Comparison of ENCODE assay signal across 21 cellular contexts in the genomic region with DNA sequence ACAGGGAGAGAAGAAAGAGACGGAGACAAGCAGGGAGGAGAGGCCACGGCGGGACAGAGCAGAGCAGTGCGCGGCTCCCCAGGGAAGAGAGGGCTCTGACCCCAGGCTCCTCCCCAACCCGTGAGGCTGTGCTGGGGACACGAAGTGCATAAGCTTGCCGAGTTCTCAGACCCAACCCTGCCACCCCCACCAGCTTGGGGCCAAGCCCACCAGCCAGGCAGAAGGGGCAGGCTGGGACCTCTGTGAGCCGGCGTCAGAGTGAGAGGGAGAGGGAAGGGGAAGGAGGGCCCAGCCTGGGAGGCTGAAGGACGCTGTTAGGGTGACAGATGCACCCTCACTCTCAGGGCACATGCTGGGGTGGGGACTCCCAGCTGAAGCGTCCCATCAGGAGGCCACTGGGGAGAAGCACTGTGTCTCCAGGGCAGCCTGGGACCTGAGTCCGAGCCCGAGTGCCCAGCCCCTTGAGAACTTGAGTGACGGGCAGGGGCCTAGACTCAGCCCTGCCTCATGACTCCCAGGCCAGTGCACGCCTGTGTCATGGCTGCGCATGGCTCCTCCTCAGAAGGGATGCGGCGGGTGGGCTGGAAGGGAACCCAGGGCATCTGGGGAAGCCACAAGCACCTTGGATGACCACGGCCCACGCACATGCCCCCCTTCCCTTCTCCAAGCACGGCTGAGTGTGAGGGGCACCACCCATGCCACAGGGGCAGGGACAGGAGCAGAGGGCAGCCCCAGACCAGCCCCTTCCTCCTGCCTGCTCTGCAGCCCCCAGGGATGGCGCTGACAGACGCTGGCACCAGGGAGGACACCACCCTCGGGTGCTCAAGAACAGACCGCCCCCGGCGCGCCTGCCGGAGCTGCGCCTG. TPM values are rescaled to one million over a fixed set of nuclear protein-coding genes. Genes with fewer than 3 reads are reported as not detected.
DNase-seq lines count a peak whose midpoint lies in the region; ATAC-seq and TF ChIP-seq lines count a peak whose summit lies in the region.
"Had no signal": no experiment of that assay in that cellular context is flagged by ENCODE, and none has a peak within 500 bp of the region (broad histone marks: within the 10 kb centered on the region; RNA-seq: fewer than 3 reads in every experiment).

No MANE protein-coding gene starts in this region.

- CTCF ChIA-PET in activated CD8-positive, alpha-beta memory T cell treated with anti-CD3 and anti-CD28 coated beads, Interleukin-2, amount 10 ng/mL, durations not matched to agents 7 days and 5 days (lab: Charles Lee) = no interaction called here
- CTCF ChIA-PET in CD4-positive, alpha-beta T cell (lab: Charles Lee) = no interaction called here

- intact Hi-C loops in CD4-positive, alpha-beta T cell (cut with DNase I, micrococcal nuclease) = loop anchor here (10.0 kb wide), 2 partner anchors 56 to 156 kb away; no protein-coding TSS in a partner anchor

- TF ChIP-seq CTCF in 22Rv1 (IDR thresholded peaks at IDR 0.05) (no peak), glutamatergic neuron (IDR thresholded peaks at IDR 0.05; ENCODE audit: partially characterized antibody, unreplicated experiment) (no peak), osteocyte (IDR thresholded peaks at IDR 0.05) (no peak)
- no peak for TF ChIP-seq CTCF in CD4-positive, alpha-beta T cell (IDR thresholded peaks at IDR 0.05)

- H3K4me3 Mint-ChIP-seq in activated CD8-positive, alpha-beta memory T cell treated with anti-CD3 and anti-CD28 coated beads, Interleukin-2, amount 10 ng/mL, durations not matched to agents 7 days and 5 days = no peak overlapping the region
- H3K4me3 Mint-ChIP-seq in glutamatergic neuron (ENCODE audit: unreplicated experiment) (no peak overlapping the region), osteocyte (ENCODE audit: unreplicated experiment) (no peak overlapping the region)
- no peak overlapping the region for H3K4me3 Mint-ChIP-seq in CD4-positive, alpha-beta T cell
- H3K4me3 Mint-ChIP-seq: CD4-positive, CD25-positive, alpha-beta regulatory T cell had no signal

- H3K36me3 Mint-ChIP-seq in activated CD8-positive, alpha-beta memory T cell treated with anti-CD3 and anti-CD28 coated beads, Interleukin-2, amount 10 ng/mL, durations not matched to agents 7 days and 5 days = no peaks in the 10 kb centered on the region
- H3K36me3 Mint-ChIP-seq in glutamatergic neuron (ENCODE audit: unreplicated experiment) (no peaks in the 10 kb centered on the region), osteocyte (ENCODE audit: unreplicated experiment) (peaks cover 4% of the 10 kb centered on the region)
- H3K36me3 Mint-ChIP-seq in CD4-positive, alpha-beta T cell (ENCODE audit: low read depth) = peaks cover 18% of the 10 kb centered on the region

- no peaks in the 10 kb centered on the region for H3K4me1 Mint-ChIP-seq in activated CD8-positive, alpha-beta memory T cell treated with anti-CD3 and anti-CD28 coated beads, Interleukin-2, amount 10 ng/mL, durations not matched to agents 7 days and 5 days
- H3K4me1 Mint-ChIP-seq in glutamatergic neuron (ENCODE audit: low read depth, unreplicated experiment) (peaks cover 4% of the 10 kb centered on the region), osteocyte (ENCODE audit: unreplicated experiment) (no peaks in the 10 kb centered on the region)
- H3K4me1 Mint-ChIP-seq in CD4-positive, alpha-beta T cell (ENCODE audit: low read depth) = no peaks in the 10 kb centered on the region

- POLR2A ChIA-PET in CD4-positive, alpha-beta T cell (lab: Charles Lee) = no interaction called here

- peak; percentile 40 for DNase-seq in activated CD8-positive, alpha-beta memory T cell treated with anti-CD3 and anti-CD28 coated beads, Interleukin-2, amount 10 ng/mL, durations not matched to agents 7 days and 5 days
- no peak for DNase-seq in activated CD8-positive, alpha-beta memory T cell treated with anti-CD3 and anti-CD28 coated beads, Interleukin-2, amount 50 U/mL, for 4 hours
- DNase-seq in glutamatergic neuron (no peak), osteocyte (ENCODE audit: extremely low spot score, unreplicated experiment) (peak; percentile 82)
- no peak for DNase-seq in CD4-positive, alpha-beta T cell
- DNase-seq: CD4-positive, CD25-positive, alpha-beta regulatory T cell; DMS53; NCI-H1092 treated with DMSO at 0.1 percent for 48 hours; NCI-H1436; NCI-H187 treated with DMSO at 0.1 percent for 48 hours; NCI-H2171 treated with DMSO at 0.1 percent for 48 hours; NCI-H345; NCI-H524; NCI-H774; PC-3; SK-N-SH had no signal

- no peaks in the 10 kb centered on the region for H3K27me3 ChIP-seq in CD4-positive, alpha-beta T cell (ENCODE audit: control insufficient read depth, insufficient read depth, low read length)
- H3K27me3 ChIP-seq: BLaER1 had no signal

- H3K27me3 Mint-ChIP-seq in activated CD8-positive, alpha-beta memory T cell treated with anti-CD3 and anti-CD28 coated beads, Interleukin-2, amount 10 ng/mL, durations not matched to agents 7 days and 5 days = no peaks in the 10 kb centered on the region
- H3K27me3 Mint-ChIP-seq in glutamatergic neuron (ENCODE audit: unreplicated experiment) = peaks cover 16% of the 10 kb centered on the region
- peaks cover 7% of the 10 kb centered on the region for H3K27me3 Mint-ChIP-seq in osteocyte (ENCODE audit: unreplicated experiment)
- no peaks in the 10 kb centered on the region for H3K27me3 Mint-ChIP-seq in CD4-positive, alpha-beta T cell
- H3K27me3 Mint-ChIP-seq: CD4-positive, CD25-positive, alpha-beta regulatory T cell had no signal

- H3K9me3 ChIP-seq in CD4-positive, alpha-beta T cell (ENCODE audit: control insufficient read depth, low read length) = no peaks in the 10 kb centered on the region
- H3K9me3 ChIP-seq: BLaER1, SK-N-SH had no signal

- no peak overlapping the region for H3K27ac Mint-ChIP-seq in activated CD8-positive, alpha-beta memory T cell treated with anti-CD3 and anti-CD28 coated beads, Interleukin-2, amount 10 ng/mL, durations not matched to agents 7 days and 5 days
- peak overlapping the region; percentile 33 for H3K27ac Mint-ChIP-seq in glutamatergic neuron (ENCODE audit: unreplicated experiment)
- H3K27ac Mint-ChIP-seq in osteocyte (ENCODE audit: unreplicated experiment) = no peak overlapping the region
- no peak overlapping the region for H3K27ac Mint-ChIP-seq in CD4-positive, alpha-beta T cell

- H3K27ac ChIP-seq in 22Rv1 = peak overlapping the region; percentile 40
- no peak overlapping the region for H3K27ac ChIP-seq in CD4-positive, alpha-beta T cell (ENCODE audit: low read depth, low read length)
- H3K27ac ChIP-seq: BLaER1, HL-60 had no signal

- H3K9me3 Mint-ChIP-seq in activated CD8-positive, alpha-beta memory T cell treated with anti-CD3 and anti-CD28 coated beads, Interleukin-2, amount 10 ng/mL, durations not matched to agents 7 days and 5 days (ENCODE audit: low read depth) = no peaks in the 10 kb centered on the region
- H3K9me3 Mint-ChIP-seq in glutamatergic neuron (ENCODE audit: unreplicated experiment) (peaks cover 5% of the 10 kb centered on the region), osteocyte (ENCODE audit: unreplicated experiment) (no peaks in the 10 kb centered on the region)
- H3K9me3 Mint-ChIP-seq in CD4-positive, alpha-beta T cell = no peaks in the 10 kb centered on the region
- H3K9me3 Mint-ChIP-seq: CD4-positive, CD25-positive, alpha-beta regulatory T cell had no signal

- no peak for ATAC-seq in activated CD8-positive, alpha-beta memory T cell treated with anti-CD3 and anti-CD28 coated beads, Interleukin-2, amount 10 ng/mL, durations not matched to agents 7 days and 5 days
- ATAC-seq in CD4-positive, alpha-beta T cell (ENCODE audit: poor library complexity) = no peak
- ATAC-seq in GM19467 (IDR thresholded peaks at IDR 0.05; ENCODE audit: unreplicated experiment) (no peak), GM21717 (IDR thresholded peaks at IDR 0.05; ENCODE audit: unreplicated experiment) (no peak)
- ATAC-seq: PC-3 had no signal

RNA-seq across cellular contexts. Expression of a gene that starts 31.0 kb away (rescaled TPM):
- total RNA-seq in activated CD8-positive, alpha-beta memory T cell treated with anti-CD3 and anti-CD28 coated beads, Interleukin-2, amount 10 ng/mL, durations not matched to agents 7 days and 5 days = 10 to 100 TPM; 31.5 to 33.0 TPM
- 63.5 TPM for total RNA-seq in glutamatergic neuron (ENCODE audit: unreplicated experiment)
- 32.4 and 36.8 TPM in 2 replicates for total RNA-seq in osteocyte
- 10 to 100 TPM; 84.0 to 87.5 TPM for total RNA-seq in CD4-positive, alpha-beta T cell

Comparison
In these comparisons a context has a peak if more than half of its experiments do, and no peak if none do; other contexts are left out.
1. DNase-seq: peak in activated CD8-positive, alpha-beta memory T cell treated with anti-CD3 and anti-CD28 coated beads, Interleukin-2, amount 10 ng/mL, durations not matched to agents 7 days and 5 days (single experiment) and osteocyte (single experiment); none in activated CD8-positive, alpha-beta memory T cell treated with anti-CD3 and anti-CD28 coated beads, Interleukin-2, amount 50 U/mL, for 4 hours (single experiment), glutamatergic neuron (single experiment) and CD4-positive, alpha-beta T cell (0 of 10).